14 cellular contexts compared by ENCODE assay signal in the genomic region with DNA sequence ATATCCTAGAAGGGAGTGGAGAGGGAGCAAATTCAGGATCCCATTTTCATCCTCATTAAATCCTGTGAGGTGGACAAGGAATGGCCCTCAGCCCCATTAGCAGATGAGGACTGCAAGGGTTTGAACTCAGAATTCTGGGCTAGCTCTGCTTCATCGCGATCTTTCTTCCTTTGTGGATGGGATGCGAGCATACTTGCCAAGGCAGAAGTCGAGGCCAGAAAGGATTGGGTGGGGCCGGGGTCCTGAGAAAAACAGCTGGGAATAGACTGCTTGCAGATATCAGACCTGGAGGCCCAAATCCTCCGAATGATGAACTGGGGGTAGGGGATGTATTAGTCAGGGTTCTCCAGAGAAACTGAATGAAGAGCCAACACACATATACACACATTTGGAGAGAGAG.
A peak's percentile ranks its signal among the peaks of the same experiment; 100 is the strongest.
DNase-seq lines count a peak whose midpoint lies in the region; ATAC-seq and TF ChIP-seq lines count a peak whose summit lies in the region.
"Had no signal": no experiment of that assay in that cellular context is flagged by ENCODE, and none has a peak within 500 bp of the region (broad histone marks: within the 10 kb centered on the region; RNA-seq: fewer than 3 reads in every experiment).

No MANE protein-coding gene starts in this region.

- no peak for TF ChIP-seq POLR2A in spleen (IDR thresholded peaks at IDR 0.05)

- peaks cover 0 to 34% (median 0%) of the 10 kb centered on the region in 7 donors for H3K27me3 ChIP-seq in spleen (replicated peaks in 1 of 7)

- 80 to 90% (median 88%) methylated on average over 6 of the region's 6 CpGs for WGBS in spleen, 5 donors

- peak; percentile 66 for DNase-seq in coronary artery (ENCODE audit: low spot score)
- peak; percentile 74 for DNase-seq in mesenteric fat pad (ENCODE audit: low spot score)
- DNase-seq in spleen: peak; percentile 27
- DNase-seq in iPS-NIHi11 (ENCODE audit: low spot score): no peak
- no peak for DNase-seq in stimulated activated CD4-positive, alpha-beta T cell treated with anti-CD3 and anti-CD28 coated beads, Interleukin-4, amount 100 ng/mL, for 1 hour
- no peak for DNase-seq in Right ventricle myocardium inferior (ENCODE audit: missing footprints)
- DNase-seq: C1 segment of cervical spinal cord; Caco-2; CD4-positive, alpha-beta memory T cell; DMS153; DND-41; GM23248; H7; HCEC 1CT had no signal

- no peak overlapping the region for H3K4me3 ChIP-seq in coronary artery
- no peak overlapping the region for H3K4me3 ChIP-seq in spleen
- H3K4me3 ChIP-seq: GM23248 had no signal

- no peaks in the 10 kb centered on the region for H3K36me3 ChIP-seq in spleen

- ATAC-seq in Right ventricle myocardium inferior: no peak

- no peaks in the 10 kb centered on the region for H3K9me3 ChIP-seq in spleen
- H3K9me3 ChIP-seq: Caco-2 had no signal

- TF ChIP-seq CTCF in coronary artery (IDR thresholded peaks at IDR 0.05) (no peak), spleen (IDR thresholded peaks at IDR 0.05 in 8 of 11, conservative IDR thresholded peaks at IDR 0.05 in 3 of 11) (no peak)

- no peaks in the 10 kb centered on the region for H3K4me1 ChIP-seq in spleen
- H3K4me1 ChIP-seq: Caco-2 had no signal

- intact Hi-C loops in spleen (cut with DNase I; ENCODE audit: low total_unique reads): no loop called here
- intact Hi-C loops in Right ventricle myocardium inferior (cut with DNase I): no loop called here

- H3K27ac ChIP-seq in coronary artery (no peak overlapping the region), spleen (no peak overlapping the region)
- H3K27ac ChIP-seq: GM23248 had no signal

Comparison
In these comparisons a context has a peak if more than half of its experiments do, and no peak if none do; other contexts are left out.
1. DNase-seq: peak in coronary artery (single experiment), mesenteric fat pad (single experiment) and spleen (single experiment); none in iPS-NIHi11 (single experiment), stimulated activated CD4-positive, alpha-beta T cell treated with anti-CD3 and anti-CD28 coated beads, Interleukin-4, amount 100 ng/mL, for 1 hour (single experiment) and Right ventricle myocardium inferior (single experiment).